1 cellular context compared by ENCODE assay signal in the genomic region with DNA sequence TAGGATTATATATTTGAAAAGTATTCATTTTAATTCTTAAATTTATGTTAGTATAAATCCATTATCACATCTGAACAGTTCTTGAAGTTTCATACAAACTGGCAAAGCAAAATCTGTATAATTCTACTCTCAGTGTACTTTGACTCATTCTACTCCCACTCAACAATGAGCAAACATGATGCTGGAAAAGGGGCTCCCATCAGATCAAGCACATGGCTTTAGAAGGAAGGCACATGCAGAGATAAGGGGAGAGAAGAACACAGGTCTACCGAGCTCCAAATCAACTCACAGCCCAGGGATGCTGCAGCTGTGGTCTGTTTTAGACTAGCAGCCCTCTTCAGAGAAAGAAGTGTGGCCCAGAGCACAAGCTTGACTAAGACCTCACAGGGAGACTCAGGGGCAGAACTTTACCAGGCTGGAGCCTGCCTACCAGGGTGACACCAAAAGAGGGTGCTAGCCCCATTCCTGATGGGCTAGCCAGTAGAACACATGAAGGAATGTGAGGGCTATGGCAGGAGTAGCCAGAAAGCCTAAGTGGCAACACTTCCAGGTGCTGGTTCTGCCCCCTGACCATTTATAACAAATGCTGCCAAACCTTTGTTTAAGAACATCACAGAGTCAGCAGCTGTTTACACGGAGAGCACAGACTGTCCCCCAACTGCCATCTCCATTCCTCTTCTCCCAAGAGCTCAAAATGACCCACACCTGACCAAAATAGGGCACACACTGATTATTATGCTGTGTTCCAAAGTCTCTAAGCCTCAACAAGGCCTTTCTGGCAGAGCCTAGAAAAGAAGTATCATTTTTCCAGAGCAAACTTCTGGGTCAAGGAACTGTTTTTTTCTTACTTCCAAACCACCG.
TF ChIP-seq lines count a peak whose summit lies in the region.

No MANE protein-coding gene starts in this region.

TF ChIP-seq in K562, 482 proteins besides CTCF, POLR2A, EP300 and RAD21:
- TF ChIP-seq EGR1 (conservative IDR thresholded peaks at IDR 0.05) (peak; percentile 76), BHLHE40 (IDR thresholded peaks at IDR 0.05; ENCODE audit: low read length) (peak; percentile 13; the same call in 1 of the 2 replicates), ZNF583 (CRISPR knock-in tag; IDR thresholded peaks at IDR 0.05) (no peak), CBFA2T2 (conservative IDR thresholded peaks at IDR 0.05) (peak; percentile 61), ZNF717 (CRISPR knock-in tag; IDR thresholded peaks at IDR 0.05) (no peak), HDAC1 (IDR thresholded peaks at IDR 0.05) (no peak), DACH1 (IDR thresholded peaks at IDR 0.05; ENCODE audit: partially characterized antibody) (no peak), TEAD4 (IDR thresholded peaks at IDR 0.05; ENCODE audit: low read length) (0 out of 2 replicates have a peak, but pooled peaks have one; percentile 15), TEAD4 (CRISPR knock-in tag; IDR thresholded peaks at IDR 0.05; ENCODE audit: borderline replicate concordance) (no peak), SMARCA5 (IDR thresholded peaks at IDR 0.05) (no peak), CBFA2T3 (IDR thresholded peaks at IDR 0.05) (peak; percentile 75), KDM1A (IDR thresholded peaks at IDR 0.05) (0 out of 4 replicates have a peak, but pooled peaks of 1 of the 2 experiments have one; percentile 37), ZBTB1 (CRISPR knock-in tag; IDR thresholded peaks at IDR 0.05; ENCODE audit: borderline replicate concordance, low read depth) (no peak), MAFF (IDR thresholded peaks at IDR 0.05; ENCODE audit: low read length) (no peak), ZNF232 (CRISPR knock-in tag; IDR thresholded peaks at IDR 0.05) (no peak), ZNF184 (CRISPR knock-in tag; IDR thresholded peaks at IDR 0.05) (no peak), NFIX (CRISPR knock-in tag; IDR thresholded peaks at IDR 0.05; ENCODE audit: low read depth) (no peak)
- TF ChIP-seq, protein P1, sequence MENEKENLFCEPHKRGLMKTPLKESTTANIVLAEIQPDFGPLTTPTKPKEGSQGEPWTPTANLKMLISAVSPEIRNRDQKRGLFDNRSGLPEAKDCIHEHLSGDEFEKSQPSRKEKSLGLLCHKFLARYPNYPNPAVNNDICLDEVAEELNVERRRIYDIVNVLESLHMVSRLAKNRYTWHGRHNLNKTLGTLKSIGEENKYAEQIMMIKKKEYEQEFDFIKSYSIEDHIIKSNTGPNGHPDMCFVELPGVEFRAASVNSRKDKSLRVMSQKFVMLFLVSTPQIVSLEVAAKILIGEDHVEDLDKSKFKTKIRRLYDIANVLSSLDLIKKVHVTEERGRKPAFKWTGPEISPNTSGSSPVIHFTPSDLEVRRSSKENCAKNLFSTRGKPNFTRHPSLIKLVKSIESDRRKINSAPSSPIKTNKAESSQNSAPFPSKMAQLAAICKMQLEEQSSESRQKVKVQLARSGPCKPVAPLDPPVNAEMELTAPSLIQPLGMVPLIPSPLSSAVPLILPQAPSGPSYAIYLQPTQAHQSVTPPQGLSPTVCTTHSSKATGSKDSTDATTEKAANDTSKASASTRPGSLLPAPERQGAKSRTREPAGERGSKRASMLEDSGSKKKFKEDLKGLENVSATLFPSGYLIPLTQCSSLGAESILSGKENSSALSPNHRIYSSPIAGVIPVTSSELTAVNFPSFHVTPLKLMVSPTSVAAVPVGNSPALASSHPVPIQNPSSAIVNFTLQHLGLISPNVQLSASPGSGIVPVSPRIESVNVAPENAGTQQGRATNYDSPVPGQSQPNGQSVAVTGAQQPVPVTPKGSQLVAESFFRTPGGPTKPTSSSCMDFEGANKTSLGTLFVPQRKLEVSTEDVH (IDR thresholded peaks at IDR 0.05; ENCODE audit: low read depth, partially characterized antibody), result no peak
